ENCODE assay signal across 8 cellular contexts in genomic region chr17:48907713-48908046, GRCh38. TPM values are rescaled to one million over a fixed set of nuclear protein-coding genes. Genes with fewer than 3 reads are reported as not detected.
A peak's percentile ranks its signal among the peaks of the same experiment; 100 is the strongest.
DNase-seq lines count a peak whose midpoint lies in the region; ATAC-seq and TF ChIP-seq lines count a peak whose summit lies in the region.

No MANE protein-coding gene starts in this region.

- H3K36me3 Mint-ChIP-seq in stimulated activated naive CD8-positive, alpha-beta T cell treated with anti-CD3 and anti-CD28 coated beads, Interleukin-15, Interleukin-2, amounts not matched to agents 100 ng/mL and 50 ng/mL, for 24 hours (ENCODE audit: low read depth), result peaks cover 34% of the 10 kb centered on the region

- no peaks in the 10 kb centered on the region for H3K27me3 ChIP-seq in DND-41 (ENCODE audit: insufficient read depth, low read length, poor library complexity)
- H3K27me3 ChIP-seq in adipocyte (replicated peaks; ENCODE audit: control insufficient read depth, insufficient read depth, low read length), result no peaks in the 10 kb centered on the region

- no peak for ATAC-seq in DND-41 (ENCODE audit: insufficient read depth, low read depth)
- no peak for ATAC-seq in HG02870 (IDR thresholded peaks at IDR 0.05; ENCODE audit: unreplicated experiment)
- no peak for ATAC-seq in HG03135 (IDR thresholded peaks at IDR 0.05; ENCODE audit: unreplicated experiment)

- H4K20me1 ChIP-seq in DND-41 (ENCODE audit: insufficient read depth, low read length), result peaks cover 35% of the 10 kb centered on the region

- H3K4me1 ChIP-seq in DND-41 (ENCODE audit: insufficient read depth, low read length) (peaks cover 36% of the 10 kb centered on the region), adipocyte (ENCODE audit: control insufficient read depth, insufficient read depth, low read length) (peaks cover 47% of the 10 kb centered on the region)

- H3K4me1 Mint-ChIP-seq in stimulated activated naive CD8-positive, alpha-beta T cell treated with anti-CD3 and anti-CD28 coated beads, Interleukin-15, Interleukin-2, amounts not matched to agents 100 ng/mL and 50 ng/mL, for 24 hours (ENCODE audit: low read depth), result peaks cover 44% of the 10 kb centered on the region

- peak overlapping the region; percentile 96 for H3K27ac ChIP-seq in DND-41 (ENCODE audit: low read length)

- H3K79me2 ChIP-seq in DND-41 (ENCODE audit: insufficient read depth, low read length), result peaks cover 53% of the 10 kb centered on the region

- no peaks in the 10 kb centered on the region for H3K27me3 Mint-ChIP-seq in stimulated activated naive CD8-positive, alpha-beta T cell treated with anti-CD3 and anti-CD28 coated beads, Interleukin-15, Interleukin-2, amounts not matched to agents 100 ng/mL and 50 ng/mL, for 24 hours

- H3K4me3 Mint-ChIP-seq in stimulated activated naive CD8-positive, alpha-beta T cell treated with anti-CD3 and anti-CD28 coated beads, Interleukin-15, Interleukin-2, amounts not matched to agents 100 ng/mL and 50 ng/mL, for 24 hours, result peak overlapping the region; percentile 99

- H3K36me3 ChIP-seq in DND-41 (ENCODE audit: insufficient read depth, low read length) (peaks cover 32% of the 10 kb centered on the region), adipocyte (ENCODE audit: control insufficient read depth, insufficient read depth, low read length, severe bottlenecking) (peaks cover 12% of the 10 kb centered on the region)

- no peaks in the 10 kb centered on the region for H3K9me3 ChIP-seq in DND-41 (ENCODE audit: insufficient read depth, low read length, severe bottlenecking)
- no peaks in the 10 kb centered on the region for H3K9me3 ChIP-seq in adipocyte (ENCODE audit: control insufficient read depth, low read length)
- no peaks in the 10 kb centered on the region for H3K9me3 ChIP-seq in iPS-18c (ENCODE audit: control insufficient read depth, insufficient read depth, low read length)

- H3K9me3 Mint-ChIP-seq in stimulated activated naive CD8-positive, alpha-beta T cell treated with anti-CD3 and anti-CD28 coated beads, Interleukin-15, Interleukin-2, amounts not matched to agents 100 ng/mL and 50 ng/mL, for 24 hours, result no peaks in the 10 kb centered on the region

- no peak for TF ChIP-seq CTCF in DND-41 (IDR thresholded peaks at IDR 0.05; ENCODE audit: borderline replicate concordance, extremely low read depth, low read length, poor library complexity, severe bottlenecking)

- peak overlapping the region; percentile 96 for H2AFZ ChIP-seq in DND-41 (ENCODE audit: low read depth, low read length)

- H3K4me3 ChIP-seq in DND-41 (ENCODE audit: low read depth in 1 of 2, low read length in 2 of 2) (peak overlapping the region; percentile 38 to 97), adipocyte (ENCODE audit: low read length) (peak overlapping the region; percentile 89), iPS-18c (ENCODE audit: insufficient read depth, low read depth, low read length) (peak overlapping the region; percentile 59)
- H3K4me3 ChIP-seq in Jurkat, Clone E6-1 (ENCODE audit: low read length), result peak overlapping the region; percentile 71

- peak overlapping the region; percentile 95 for H3K4me2 ChIP-seq in DND-41 (ENCODE audit: insufficient read depth, low read length)

- H3K27ac Mint-ChIP-seq in stimulated activated naive CD8-positive, alpha-beta T cell treated with anti-CD3 and anti-CD28 coated beads, Interleukin-15, Interleukin-2, amounts not matched to agents 100 ng/mL and 50 ng/mL, for 24 hours, result peak overlapping the region; percentile 100

- no peak for DNase-seq in DND-41
- DNase-seq in Jurkat, Clone E6-1 (ENCODE audit: low read depth, low spot score), result peak; percentile 24
- peak; percentile 68 for DNase-seq in adipocyte (ENCODE audit: low read depth)
- DNase-seq in stimulated activated CD4-positive, alpha-beta T cell treated with anti-CD3 and anti-CD28 coated beads, Interleukin-1b, Interleukin-23, amount 100 ng/mL, for 48 hours, result no peak

- peak overlapping the region; percentile 73 for H3K9ac ChIP-seq in DND-41 (ENCODE audit: low read depth, low read length)
- peak overlapping the region; percentile 88 for H3K9ac ChIP-seq in adipocyte (ENCODE audit: low read length)

RNA-seq across cellular contexts. Expression of gene UBE2Z, which starts 0.5 kb away (rescaled TPM):
- polyA plus RNA-seq in Jurkat, Clone E6-1 (2012; ENCODE audit: insufficient read depth, insufficient read length), result 53.5 TPM

RNA-seq across cellular contexts. Expression of gene ATP5MC1, which starts 15.1 kb away (rescaled TPM):
- 335 TPM for polyA plus RNA-seq in Jurkat, Clone E6-1 (2012; ENCODE audit: insufficient read depth, insufficient read length)

RNA-seq across cellular contexts. Expression of gene SNF8, which starts 37.0 kb away (rescaled TPM):
- 176 TPM for polyA plus RNA-seq in Jurkat, Clone E6-1 (2012; ENCODE audit: insufficient read depth, insufficient read length)

Comparison
In these comparisons a context has a peak if more than half of its experiments do, and no peak if none do; other contexts are left out.
1. DNase-seq: peak in Jurkat, Clone E6-1 (single experiment) and adipocyte (single experiment); none in DND-41 (single experiment) and stimulated activated CD4-positive, alpha-beta T cell treated with anti-CD3 and anti-CD28 coated beads, Interleukin-1b, Interleukin-23, amount 100 ng/mL, for 48 hours (single experiment).
2. Peak in every context shown above with its lines, with median percentiles within 50 percentile points of each other: H3K4me3 ChIP-seq.